Comparison of ENCODE assay signal across 1 cellular context in the genomic region with DNA sequence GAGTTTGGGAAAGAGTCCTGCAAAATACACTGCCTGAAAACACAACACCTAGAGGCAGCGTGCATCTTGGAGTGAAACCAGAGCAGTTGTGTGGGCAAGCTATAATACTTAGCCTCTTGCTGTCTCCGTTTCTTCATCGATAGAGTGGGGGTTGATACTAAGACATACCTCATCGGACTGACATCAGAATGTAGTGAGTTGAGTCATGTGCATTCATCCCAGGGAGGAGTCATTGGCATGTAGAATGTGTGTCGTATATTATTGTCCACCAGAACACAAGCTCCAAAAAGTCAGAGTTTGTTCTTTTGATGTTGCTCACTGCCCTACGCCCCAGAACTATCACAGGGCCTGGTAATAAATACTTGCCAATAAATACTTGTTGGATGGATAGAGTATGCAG.
TF ChIP-seq lines count a peak whose summit lies in the region.

No MANE protein-coding gene starts in this region.

TF ChIP-seq in H1, 55 proteins besides CTCF, POLR2A, EP300 and RAD21 (continued from another document):
- TF ChIP-seq CHD1 (IDR thresholded peaks at IDR 0.05; ENCODE audit: low read depth, low read length) (no peak), PHF8 (conservative IDR thresholded peaks at IDR 0.05; ENCODE audit: low read depth, low read length) (no peak), TCF12 (IDR thresholded peaks at IDR 0.05; ENCODE audit: low read depth, low read length) (no peak), SAP30 (IDR thresholded peaks at IDR 0.05; ENCODE audit: insufficient read depth, insufficient replicate concordance, low read length) (no peak), GABPA (IDR thresholded peaks at IDR 0.05; ENCODE audit: borderline replicate concordance, insufficient read depth, low read length) (no peak), BRCA1 (IDR thresholded peaks at IDR 0.05; ENCODE audit: low read depth, low read length) (no peak), RBBP5 (IDR thresholded peaks at IDR 0.05; ENCODE audit: borderline replicate concordance, low read depth, low read length) (no peak), SIX5 (IDR thresholded peaks at IDR 0.05; ENCODE audit: low read depth, low read length) (no peak), HDAC2 (IDR thresholded peaks at IDR 0.05; ENCODE audit: borderline replicate concordance in 1 of 2, low read depth in 2 of 2, low read length in 2 of 2) (no peak), CBX5 (IDR thresholded peaks at IDR 0.05; ENCODE audit: low read depth, low read length) (no peak), KDM4A (IDR thresholded peaks at IDR 0.05; ENCODE audit: low read depth, low read length, severe bottlenecking) (no peak)
- TF ChIP-seq, protein P1, sequence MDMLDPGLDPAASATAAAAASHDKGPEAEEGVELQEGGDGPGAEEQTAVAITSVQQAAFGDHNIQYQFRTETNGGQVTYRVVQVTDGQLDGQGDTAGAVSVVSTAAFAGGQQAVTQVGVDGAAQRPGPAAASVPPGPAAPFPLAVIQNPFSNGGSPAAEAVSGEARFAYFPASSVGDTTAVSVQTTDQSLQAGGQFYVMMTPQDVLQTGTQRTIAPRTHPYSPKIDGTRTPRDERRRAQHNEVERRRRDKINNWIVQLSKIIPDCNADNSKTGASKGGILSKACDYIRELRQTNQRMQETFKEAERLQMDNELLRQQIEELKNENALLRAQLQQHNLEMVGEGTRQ (IDR thresholded peaks at IDR 0.05; ENCODE audit: low read length) = no peak
